1 cellular context compared by ENCODE assay signal in genomic region chr18:48675330-48675761, GRCh38.
TF ChIP-seq lines count a peak whose summit lies in the region.

No MANE protein-coding gene starts in this region.

TF ChIP-seq in GM23338, 12 proteins besides CTCF, POLR2A, EP300 and RAD21 (continued from another document):
- TF ChIP-seq, protein P1, sequence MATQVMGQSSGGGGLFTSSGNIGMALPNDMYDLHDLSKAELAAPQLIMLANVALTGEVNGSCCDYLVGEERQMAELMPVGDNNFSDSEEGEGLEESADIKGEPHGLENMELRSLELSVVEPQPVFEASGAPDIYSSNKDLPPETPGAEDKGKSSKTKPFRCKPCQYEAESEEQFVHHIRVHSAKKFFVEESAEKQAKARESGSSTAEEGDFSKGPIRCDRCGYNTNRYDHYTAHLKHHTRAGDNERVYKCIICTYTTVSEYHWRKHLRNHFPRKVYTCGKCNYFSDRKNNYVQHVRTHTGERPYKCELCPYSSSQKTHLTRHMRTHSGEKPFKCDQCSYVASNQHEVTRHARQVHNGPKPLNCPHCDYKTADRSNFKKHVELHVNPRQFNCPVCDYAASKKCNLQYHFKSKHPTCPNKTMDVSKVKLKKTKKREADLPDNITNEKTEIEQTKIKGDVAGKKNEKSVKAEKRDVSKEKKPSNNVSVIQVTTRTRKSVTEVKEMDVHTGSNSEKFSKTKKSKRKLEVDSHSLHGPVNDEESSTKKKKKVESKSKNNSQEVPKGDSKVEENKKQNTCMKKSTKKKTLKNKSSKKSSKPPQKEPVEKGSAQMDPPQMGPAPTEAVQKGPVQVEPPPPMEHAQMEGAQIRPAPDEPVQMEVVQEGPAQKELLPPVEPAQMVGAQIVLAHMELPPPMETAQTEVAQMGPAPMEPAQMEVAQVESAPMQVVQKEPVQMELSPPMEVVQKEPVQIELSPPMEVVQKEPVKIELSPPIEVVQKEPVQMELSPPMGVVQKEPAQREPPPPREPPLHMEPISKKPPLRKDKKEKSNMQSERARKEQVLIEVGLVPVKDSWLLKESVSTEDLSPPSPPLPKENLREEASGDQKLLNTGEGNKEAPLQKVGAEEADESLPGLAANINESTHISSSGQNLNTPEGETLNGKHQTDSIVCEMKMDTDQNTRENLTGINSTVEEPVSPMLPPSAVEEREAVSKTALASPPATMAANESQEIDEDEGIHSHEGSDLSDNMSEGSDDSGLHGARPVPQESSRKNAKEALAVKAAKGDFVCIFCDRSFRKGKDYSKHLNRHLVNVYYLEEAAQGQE (IDR thresholded peaks at IDR 0.05; ENCODE audit: unreplicated experiment), result no peak
- TF ChIP-seq EZH2phosphoT487 (IDR thresholded peaks at IDR 0.05; ENCODE audit: unreplicated experiment) (no peak), STAT1 (IDR thresholded peaks at IDR 0.05; ENCODE audit: unreplicated experiment) (no peak), POLR2AphosphoS5 (IDR thresholded peaks at IDR 0.05; ENCODE audit: low read depth) (no peak), ZNF114 (CRISPR knock-in tag; IDR thresholded peaks at IDR 0.05) (no peak), CREB1 (CRISPR knock-in tag; IDR thresholded peaks at IDR 0.05; ENCODE audit: low read depth) (no peak)
TF ChIP-seq in GM23338: peak in this region for 0.
